In the genomic region with DNA sequence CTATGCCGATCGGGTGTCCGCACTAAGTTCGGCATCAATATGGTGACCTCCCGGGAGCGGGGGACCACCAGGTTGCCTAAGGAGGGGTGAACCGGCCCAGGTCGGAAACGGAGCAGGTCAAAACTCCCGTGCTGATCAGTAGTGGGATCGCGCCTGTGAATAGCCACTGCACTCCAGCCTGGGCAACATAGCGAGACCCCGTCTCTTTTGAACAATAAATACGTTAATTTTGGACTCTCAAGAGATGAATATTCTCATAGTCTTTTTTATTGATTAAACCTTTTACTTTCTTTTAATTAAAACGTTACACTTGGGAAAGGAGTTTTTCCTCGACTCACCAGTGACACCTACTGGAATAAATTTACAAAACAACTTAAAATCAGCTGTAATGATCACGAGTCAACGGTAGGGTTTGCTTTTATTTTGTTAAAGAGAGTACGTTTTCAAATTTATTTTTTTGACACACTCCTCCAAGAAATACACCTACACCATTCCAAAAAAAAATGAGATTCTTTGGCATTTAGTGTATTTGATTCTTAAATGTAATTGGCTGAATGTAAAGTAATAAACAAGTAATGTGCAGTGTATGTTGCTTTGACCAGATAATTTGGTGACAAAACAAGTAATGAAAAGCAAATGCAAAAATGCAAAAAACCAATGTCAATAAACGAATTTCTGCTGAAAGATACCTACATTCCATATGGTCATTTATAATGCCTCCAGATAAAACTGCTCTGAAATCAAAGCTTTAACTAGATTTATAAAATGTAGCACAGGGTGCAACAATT, we compare ENCODE assay signal across 8 cellular contexts. TPM values are rescaled to one million over a fixed set of nuclear protein-coding genes. Genes with fewer than 3 reads are reported as not detected.
DNase-seq lines count a peak whose midpoint lies in the region; FAIRE-seq and TF ChIP-seq lines count a peak whose summit lies in the region.

No MANE protein-coding gene starts in this region.

- no peak overlapping the region for H3K23ac ChIP-seq in trophoblast cell (ENCODE audit: low read length)

- H3K4me3 Mint-ChIP-seq in activated naive CD8-positive, alpha-beta T cell treated with anti-CD3 and anti-CD28 coated beads for 36 hours, result peak overlapping the region; percentile 92
- peak overlapping the region; percentile 94 for H3K4me3 Mint-ChIP-seq in glutamatergic neuron (ENCODE audit: unreplicated experiment)

- H3K27me3 ChIP-seq in Karpas-422 (ENCODE audit: low read length) (no peaks in the 10 kb centered on the region), trophoblast cell (ENCODE audit: insufficient read depth, low read length) (no peaks in the 10 kb centered on the region)

- H3K4me3 ChIP-seq in Karpas-422 (ENCODE audit: low read length) (peak overlapping the region; percentile 95), trophoblast cell (ENCODE audit: low read depth, low read length) (no peak overlapping the region)

- no peak overlapping the region for H2BK5ac ChIP-seq in trophoblast cell (ENCODE audit: low read depth, low read length, poor library complexity)

- H2BK12ac ChIP-seq in trophoblast cell (ENCODE audit: low read length), result no peak overlapping the region

- H4K12ac ChIP-seq in trophoblast cell (ENCODE audit: low read depth, low read length), result no peak overlapping the region

- peak; percentile 51 for DNase-seq in GF-D8 (lab: John Stamatoyannopoulos, UW)
- DNase-seq in H54 (ENCODE audit: insufficient read length, low spot score), result no peak
- DNase-seq in Karpas-422, result peak; percentile 94
- DNase-seq in RCC 7860 (ENCODE audit: low spot score), result peak; percentile 77
- no peak for DNase-seq in activated naive CD8-positive, alpha-beta T cell treated with anti-CD3 and anti-CD28 coated beads for 36 hours
- DNase-seq in glutamatergic neuron, result peak; percentile 31
- DNase-seq in trophoblast cell, result peak; percentile 25 to 96
- DNase-seq in GM19240 (ENCODE audit: insufficient read length, low spot score), result no peak

- H3K27me3 Mint-ChIP-seq in activated naive CD8-positive, alpha-beta T cell treated with anti-CD3 and anti-CD28 coated beads for 36 hours, result peaks cover 11% of the 10 kb centered on the region
- H3K27me3 Mint-ChIP-seq in glutamatergic neuron (ENCODE audit: unreplicated experiment), result peaks cover 15% of the 10 kb centered on the region

- H3K18ac ChIP-seq in trophoblast cell (ENCODE audit: low read length), result no peak overlapping the region

- peak overlapping the region; percentile 96 for H3K9ac ChIP-seq in Karpas-422 (ENCODE audit: low read length)
- no peak overlapping the region for H3K9ac ChIP-seq in trophoblast cell (ENCODE audit: low read length)

- peaks cover 33% of the 10 kb centered on the region for H4K20me1 ChIP-seq in Karpas-422 (ENCODE audit: insufficient read depth, low read depth, low read length)

- peaks cover 7% of the 10 kb centered on the region for H3K79me1 ChIP-seq in trophoblast cell (ENCODE audit: low read length)

- no peaks in the 10 kb centered on the region for H3K9me3 Mint-ChIP-seq in activated naive CD8-positive, alpha-beta T cell treated with anti-CD3 and anti-CD28 coated beads for 36 hours
- peaks cover 24% of the 10 kb centered on the region for H3K9me3 Mint-ChIP-seq in glutamatergic neuron (ENCODE audit: unreplicated experiment)

- no peak overlapping the region for H2AK5ac ChIP-seq in trophoblast cell (ENCODE audit: low read length)

- H3K4me1 ChIP-seq in Karpas-422 (ENCODE audit: low read length), result peaks cover 21% of the 10 kb centered on the region
- H3K4me1 ChIP-seq in trophoblast cell (ENCODE audit: control insufficient read depth in 1 of 2, insufficient read depth in 2 of 2, low read length in 2 of 2), result peaks cover 0 to 7% of the 10 kb centered on the region in 2 experiments

- no peaks in the 10 kb centered on the region for H3K9me2 ChIP-seq in Karpas-422 (replicated peaks; ENCODE audit: insufficient read depth, low read length)

- H3K36me3 Mint-ChIP-seq in activated naive CD8-positive, alpha-beta T cell treated with anti-CD3 and anti-CD28 coated beads for 36 hours, result peaks cover 45% of the 10 kb centered on the region
- peaks cover 6% of the 10 kb centered on the region for H3K36me3 Mint-ChIP-seq in glutamatergic neuron (ENCODE audit: unreplicated experiment)

- H2BK120ac ChIP-seq in trophoblast cell (ENCODE audit: insufficient read depth, low read length, poor library complexity), result no peak overlapping the region

- H3K14ac ChIP-seq in trophoblast cell (ENCODE audit: low read length), result no peak overlapping the region

- H3K27ac ChIP-seq in Karpas-422 (ENCODE audit: low read length) (peak overlapping the region; percentile 48), trophoblast cell (ENCODE audit: low read depth, low read length) (no peak overlapping the region)

- H4K91ac ChIP-seq in trophoblast cell (ENCODE audit: low read depth, low read length), result no peak overlapping the region

- no peak overlapping the region for H3K4ac ChIP-seq in trophoblast cell (ENCODE audit: low read depth, low read length)

- H4K8ac ChIP-seq in trophoblast cell (ENCODE audit: low read depth, low read length), result no peak overlapping the region

- H3K4me1 Mint-ChIP-seq in activated naive CD8-positive, alpha-beta T cell treated with anti-CD3 and anti-CD28 coated beads for 36 hours, result peaks cover 39% of the 10 kb centered on the region
- peaks cover 2% of the 10 kb centered on the region for H3K4me1 Mint-ChIP-seq in glutamatergic neuron (ENCODE audit: low read depth, unreplicated experiment)

- no peaks in the 10 kb centered on the region for H3K9me3 ChIP-seq in Karpas-422 (ENCODE audit: low read length)
- no peaks in the 10 kb centered on the region for H3K9me3 ChIP-seq in trophoblast cell (ENCODE audit: insufficient read depth, low read depth, low read length)

- TF ChIP-seq CTCF in glutamatergic neuron (IDR thresholded peaks at IDR 0.05; ENCODE audit: partially characterized antibody, unreplicated experiment), result peak; percentile 95

- no peak for TF ChIP-seq POLR2A in H54 (IDR thresholded peaks at IDR 0.05; ENCODE audit: low read depth, low read length)

- H2AFZ ChIP-seq in Karpas-422 (ENCODE audit: low read length) (peak overlapping the region; percentile 38), trophoblast cell (ENCODE audit: insufficient read depth, low read length, poor library complexity) (no peak overlapping the region)

- peak overlapping the region; percentile 100 for H3K27ac Mint-ChIP-seq in activated naive CD8-positive, alpha-beta T cell treated with anti-CD3 and anti-CD28 coated beads for 36 hours
- H3K27ac Mint-ChIP-seq in glutamatergic neuron (ENCODE audit: unreplicated experiment), result peak overlapping the region; percentile 99

- peak overlapping the region; percentile 39 for H3K4me2 ChIP-seq in Karpas-422 (ENCODE audit: low read depth, low read length, poor library complexity, severe bottlenecking)
- no peak overlapping the region for H3K4me2 ChIP-seq in trophoblast cell (ENCODE audit: low read length)

- WGBS in trophoblast cell (ENCODE audit: extremely low coverage, insufficient coverage, insufficient read length), result no CpG with 5 or more reads among the region's 21 CpGs

- peaks cover 35% of the 10 kb centered on the region for H3K36me3 ChIP-seq in Karpas-422 (ENCODE audit: insufficient read depth, low read length)
- peaks cover 14 to 17% of the 10 kb centered on the region in 2 experiments for H3K36me3 ChIP-seq in trophoblast cell (ENCODE audit: control insufficient read depth in 1 of 2, insufficient read depth in 2 of 2, low read length in 2 of 2)

- H3K79me2 ChIP-seq in Karpas-422 (ENCODE audit: low read length) (peaks cover 43% of the 10 kb centered on the region), trophoblast cell (ENCODE audit: control insufficient read depth, insufficient read depth, low read length, poor library complexity) (peaks cover 16% of the 10 kb centered on the region)

- FAIRE-seq in H54 (lab: Jason Lieb, UNC) (peak; percentile 27), RCC 7860 (lab: Jason Lieb, UNC) (peak; percentile 58)

RNA-seq across cellular contexts. Expression of a gene that starts 0.7 kb away (rescaled TPM):
- total RNA-seq in Karpas-422 (2014; rRNA removed; shearing (Covaris generic); ENCODE audit: low replicate concordance), result 4,193 and 11,491 TPM in 2 replicates
- total RNA-seq in activated naive CD8-positive, alpha-beta T cell treated with anti-CD3 and anti-CD28 coated beads for 36 hours, result 1,000 to 10,000 TPM; 1,759 to 2,048 TPM
- total RNA-seq in glutamatergic neuron (ENCODE audit: unreplicated experiment), result 635 TPM
- 13,391 and 13,743 TPM in 2 replicates for polyA plus RNA-seq in trophoblast cell (2013)

RNA-seq across cellular contexts. Expression of a gene that starts 11.9 kb away (rescaled TPM):
- 62.1 and 75.1 TPM in 2 replicates for total RNA-seq in Karpas-422 (2014; rRNA removed; shearing (Covaris generic); ENCODE audit: low replicate concordance)
- 10 to 100 TPM; 58.9 to 59.9 TPM for total RNA-seq in activated naive CD8-positive, alpha-beta T cell treated with anti-CD3 and anti-CD28 coated beads for 36 hours
- 8.0 TPM for total RNA-seq in glutamatergic neuron (ENCODE audit: unreplicated experiment)
- polyA plus RNA-seq in trophoblast cell (2013), result 12.6 and 13.5 TPM in 2 replicates

RNA-seq across cellular contexts. Expression of a gene that starts 33.6 kb away (rescaled TPM):
- total RNA-seq in Karpas-422 (2014; rRNA removed; shearing (Covaris generic); ENCODE audit: low replicate concordance), result 396 and 770 TPM in 2 replicates
- 100 to 1,000 TPM; 236 to 250 TPM for total RNA-seq in activated naive CD8-positive, alpha-beta T cell treated with anti-CD3 and anti-CD28 coated beads for 36 hours
- 94.2 TPM for total RNA-seq in glutamatergic neuron (ENCODE audit: unreplicated experiment)
- 509 and 527 TPM in 2 replicates for polyA plus RNA-seq in trophoblast cell (2013)

RNA-seq across cellular contexts. Expression of a gene that starts 33.7 kb away (rescaled TPM):
- total RNA-seq in Karpas-422 (2014; rRNA removed; shearing (Covaris generic); ENCODE audit: low replicate concordance), result 74.0 and 82.5 TPM in 2 replicates
- total RNA-seq in activated naive CD8-positive, alpha-beta T cell treated with anti-CD3 and anti-CD28 coated beads for 36 hours, result 10 to 100 TPM; 40.0 to 42.0 TPM
- total RNA-seq in glutamatergic neuron (ENCODE audit: unreplicated experiment), result 20.6 TPM
- 18.0 and 18.4 TPM in 2 replicates for polyA plus RNA-seq in trophoblast cell (2013)

RNA-seq across cellular contexts. Expression of a gene that starts 48.2 kb away (rescaled TPM):
- 23.1 and 29.7 TPM in 2 replicates for total RNA-seq in Karpas-422 (2014; rRNA removed; shearing (Covaris generic); ENCODE audit: low replicate concordance)
- total RNA-seq in activated naive CD8-positive, alpha-beta T cell treated with anti-CD3 and anti-CD28 coated beads for 36 hours, result 10 to 100 TPM; 15.5 to 15.6 TPM
- 19.1 TPM for total RNA-seq in glutamatergic neuron (ENCODE audit: unreplicated experiment)
- 6.2 and 6.3 TPM in 2 replicates for polyA plus RNA-seq in trophoblast cell (2013)

Comparison
In these comparisons a context has a peak if more than half of its experiments do, and no peak if none do; other contexts are left out.
1. DNase-seq: peak in GF-D8 (single experiment), Karpas-422 (single experiment), RCC 7860 (single experiment), glutamatergic neuron (single experiment) and trophoblast cell (2 of 2); none in H54 (single experiment), activated naive CD8-positive, alpha-beta T cell treated with anti-CD3 and anti-CD28 coated beads for 36 hours (single experiment) and GM19240 (single experiment).